15 cellular contexts compared by ENCODE assay signal in genomic region chr19:54952591-54953344, GRCh38. TPM values are rescaled to one million over a fixed set of nuclear protein-coding genes. Genes with fewer than 3 reads are reported as not detected.
DNase-seq lines count a peak whose midpoint lies in the region; ATAC-seq and TF ChIP-seq lines count a peak whose summit lies in the region.
"Had no signal": no experiment of that assay in that cellular context is flagged by ENCODE, and none has a peak within 500 bp of the region (broad histone marks: within the 10 kb centered on the region; RNA-seq: fewer than 3 reads in every experiment).

No MANE protein-coding gene starts in this region.

- H3F3A ChIP-seq in GM23338 (replicated peaks; ENCODE audit: low read depth) = no peaks in the 10 kb centered on the region

- H3K36me3 ChIP-seq in GM23338 (ENCODE audit: insufficient read depth) (no peaks in the 10 kb centered on the region), OCI-LY3 (replicated peaks; ENCODE audit: low read depth, low read length) (no peaks in the 10 kb centered on the region), HAP-1 (replicated peaks) (no peaks in the 10 kb centered on the region)
- H3K36me3 ChIP-seq: ovary had no signal

- H3K27me3 Mint-ChIP-seq in GM23338 (ENCODE audit: insufficient read depth, low read depth, poor library complexity) = peaks cover 8% of the 10 kb centered on the region

- H3K27me3 ChIP-seq in GM23338 (ENCODE audit: insufficient read depth) = no peaks in the 10 kb centered on the region
- H3K27me3 ChIP-seq in OCI-LY3 (ENCODE audit: low read depth, low read length) = no peaks in the 10 kb centered on the region
- H3K27me3 ChIP-seq in HAP-1 (ENCODE audit: low read depth) = no peaks in the 10 kb centered on the region
- H3K27me3 ChIP-seq: ovary had no signal

- H3K27ac Mint-ChIP-seq in GM23338 = no peak overlapping the region; the same call in 1 of the 2 replicates
- H3K27ac Mint-ChIP-seq: T-helper 17 cell had no signal

- in situ Hi-C loops in HAP-1 (cut with MboI; ENCODE audit: low sequenced_read_pairs) = no loop called here

- TF ChIP-seq CTCF in GM23338 (conservative IDR thresholded peaks at IDR 0.05; ENCODE audit: low read depth in 2 of 2) = no peak
- no peak for TF ChIP-seq CTCF in OCI-LY3 (IDR thresholded peaks at IDR 0.05; ENCODE audit: low read depth, low read length)

- ATAC-seq in GM23338 (no peak), HG02610 (IDR thresholded peaks at IDR 0.05; ENCODE audit: unreplicated experiment) (no peak)
- ATAC-seq: T-helper 17 cell had no signal

- no peaks in the 10 kb centered on the region for H3K79me2 ChIP-seq in GM23338 (replicated peaks; ENCODE audit: insufficient read depth)
- no peaks in the 10 kb centered on the region for H3K79me2 ChIP-seq in OCI-LY3 (ENCODE audit: low read length)

- H3K4me3 ChIP-seq in GM23338 (no peak overlapping the region), OCI-LY3 (ENCODE audit: low read length) (peak overlapping the region; percentile 55), HAP-1 (no peak overlapping the region)
- H3K4me3 ChIP-seq: ovary had no signal

- H3K9me3 Mint-ChIP-seq in GM23338 = peaks cover 9% of the 10 kb centered on the region
- H3K9me3 Mint-ChIP-seq: IgD-negative memory B cell had no signal

- H3K9ac ChIP-seq in OCI-LY3 (ENCODE audit: low read length) = peak overlapping the region; percentile 67

- DNase-seq in GM23338 (ENCODE audit: low spot score) (peak; percentile 15), cerebellar cortex (ENCODE audit: low spot score) (peak; percentile 7), nucleus accumbens (lab: John Stamatoyannopoulos, UW) (peak in 32 of 56 donors; percentile 0 to 53 (median 8)), LoVo (ENCODE audit: low spot score) (no peak), HAP-1 (ENCODE audit: low spot score in 2 of 2) (no peak)
- no peak for DNase-seq in stimulated activated CD8-positive, alpha-beta memory T cell treated with anti-CD3 and anti-CD28 coated beads, Interleukin-4, amount 100 ng/mL, for 48 hours
- DNase-seq: activated CD8-positive, alpha-beta memory T cell treated with anti-CD3 and anti-CD28 coated beads, Interleukin-2, amount 50 U/mL, for 4 hours; kidney; ovary; T-helper 17 cell had no signal

- H3K4me2 ChIP-seq in GM23338 (no peak overlapping the region), OCI-LY3 (ENCODE audit: low read length) (peak overlapping the region; percentile 83)

- no peak overlapping the region for H3K4me3 Mint-ChIP-seq in GM23338
- H3K4me3 Mint-ChIP-seq: IgD-negative memory B cell, T-helper 17 cell had no signal

- H3K36me3 Mint-ChIP-seq in GM23338 (ENCODE audit: low read depth) = no peaks in the 10 kb centered on the region

- H2AFZ ChIP-seq in GM23338 = peak overlapping the region; percentile 52; the same call in 1 of the 2 replicates
- peak overlapping the region; percentile 18; the same call in 1 of the 2 replicates for H2AFZ ChIP-seq in OCI-LY3 (ENCODE audit: low read depth, low read length)

- H3K27ac ChIP-seq in GM23338 (ENCODE audit: low read depth) (no peak overlapping the region), OCI-LY3 (ENCODE audit: low read length) (peak overlapping the region; percentile 82)
- H3K27ac ChIP-seq: ovary had no signal

- H3K4me1 ChIP-seq in GM23338 (ENCODE audit: insufficient read depth) (peaks cover 14% of the 10 kb centered on the region), OCI-LY3 (ENCODE audit: low read length) (peaks cover 73% of the 10 kb centered on the region), HAP-1 (no peaks in the 10 kb centered on the region)

- no peaks in the 10 kb centered on the region for H3K9me3 ChIP-seq in OCI-LY3 (ENCODE audit: insufficient read depth, low read length)
- no peaks in the 10 kb centered on the region for H3K9me3 ChIP-seq in HAP-1
- H3K9me3 ChIP-seq: ovary had no signal

- peaks cover 12% of the 10 kb centered on the region for H3K4me1 Mint-ChIP-seq in GM23338
- H3K4me1 Mint-ChIP-seq: T-helper 17 cell had no signal

- H3K9me2 ChIP-seq in GM23338 (ENCODE audit: insufficient read depth) = no peaks in the 10 kb centered on the region

- H4K20me1 ChIP-seq in GM23338 (replicated peaks; ENCODE audit: insufficient read depth) = no peaks in the 10 kb centered on the region
- H4K20me1 ChIP-seq in OCI-LY3 (ENCODE audit: insufficient read depth, low read length) = no peaks in the 10 kb centered on the region

TF ChIP-seq in GM23338, 12 proteins besides CTCF, POLR2A, EP300 and RAD21 (continues in another document):
- no peak for TF ChIP-seq ZNF462 (CRISPR knock-in tag; IDR thresholded peaks at IDR 0.05)
- TF ChIP-seq ZNF331 (CRISPR knock-in tag; IDR thresholded peaks at IDR 0.05; ENCODE audit: low read depth) = no peak
- TF ChIP-seq ZNF114 (CRISPR knock-in tag; IDR thresholded peaks at IDR 0.05) = no peak
- no peak for TF ChIP-seq JUNB (IDR thresholded peaks at IDR 0.05; ENCODE audit: unreplicated experiment)

RNA-seq across cellular contexts. Expression of gene NLRP7, which starts 5.4 kb away (rescaled TPM):
- total RNA-seq in GM23338 (2014; rRNA removed; shearing (Covaris generic)) = 1.8 and 2.2 TPM in 2 replicates
- polyA plus RNA-seq in GM23338 (2016; fragmentation: Nextera tagmentation; extraction: Ambion mirVana) = 1.2 and 1.4 TPM in 2 replicates
- total RNA-seq: NCI-H460, ovary, subcutaneous adipose tissue, T-helper 17 cell had no signal

RNA-seq across cellular contexts. Expression of gene NLRP2, which starts 13.4 kb away (rescaled TPM):
- total RNA-seq in GM23338 (2014; rRNA removed; shearing (Covaris generic)) = 126 and 128 TPM in 2 replicates
- polyA plus RNA-seq in GM23338 (2016; fragmentation: Nextera tagmentation; extraction: Ambion mirVana) = 51.7 and 54.8 TPM in 2 replicates
- total RNA-seq: NCI-H460 had no signal

RNA-seq across cellular contexts. Expression of gene NCR1, which starts 46.8 kb away (rescaled TPM):
- 0.78 and 2.0 TPM in 2 replicates for total RNA-seq in GM23338 (2014; rRNA removed; shearing (Covaris generic))
- 1.6 and 1.8 TPM in 2 replicates for polyA plus RNA-seq in GM23338 (2016; fragmentation: Nextera tagmentation; extraction: Ambion mirVana)
- total RNA-seq: NCI-H460, T-helper 17 cell had no signal

Comparison
In these comparisons a context has a peak if more than half of its experiments do, and no peak if none do; other contexts are left out.
1. DNase-seq: peak in GM23338 (single experiment), cerebellar cortex (single experiment) and nucleus accumbens (32 of 56); none in stimulated activated CD8-positive, alpha-beta memory T cell treated with anti-CD3 and anti-CD28 coated beads, Interleukin-4, amount 100 ng/mL, for 48 hours (single experiment), LoVo (single experiment) and HAP-1 (0 of 2).